ENCODE assay signal across 8 cellular contexts in the genomic region with DNA sequence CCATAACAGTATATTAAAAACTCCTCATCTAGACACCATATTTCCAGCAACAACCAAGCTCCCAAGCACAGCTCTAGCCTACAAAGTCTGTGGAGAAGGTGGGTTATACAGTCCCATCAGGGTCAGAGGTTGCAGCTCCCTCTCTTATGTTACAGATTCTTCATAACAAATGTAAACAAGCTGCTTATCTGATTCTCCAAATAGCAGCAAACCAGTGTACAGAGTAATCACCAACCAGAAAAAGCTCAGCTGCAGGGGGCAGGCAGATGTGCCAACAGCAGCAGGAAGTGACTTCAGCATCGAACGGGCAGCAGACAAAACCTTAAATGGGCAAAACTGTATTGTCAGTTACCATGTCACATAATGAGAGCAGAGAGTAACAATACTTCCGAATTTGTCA. TPM values are rescaled to one million over a fixed set of nuclear protein-coding genes. Genes with fewer than 3 reads are reported as not detected.
DNase-seq lines count a peak whose midpoint lies in the region; ATAC-seq lines count a peak whose summit lies in the region.

No MANE protein-coding gene starts in this region.

- H3K9me3 ChIP-seq in SJSA1 (replicated peaks), result no peaks in the 10 kb centered on the region

- H3K4me3 Mint-ChIP-seq in central memory CD8-positive, alpha-beta T cell, result no peak overlapping the region
- H3K4me3 Mint-ChIP-seq in stimulated activated naive CD8-positive, alpha-beta T cell treated with anti-CD3 and anti-CD28 coated beads, Interleukin-15, amount 100 ng/mL, for 72 hours, result peak overlapping the region in 1 of 2 donors; percentile 49

- H3K27ac ChIP-seq in SJSA1, result peak overlapping the region; percentile 82

- H3K36me3 ChIP-seq in SJSA1, result no peaks in the 10 kb centered on the region

- no peaks in the 10 kb centered on the region for H3K27me3 Mint-ChIP-seq in central memory CD8-positive, alpha-beta T cell
- no peaks in the 10 kb centered on the region for H3K27me3 Mint-ChIP-seq in stimulated activated naive CD8-positive, alpha-beta T cell treated with anti-CD3 and anti-CD28 coated beads, Interleukin-15, amount 100 ng/mL, for 72 hours

- H3K36me3 Mint-ChIP-seq in central memory CD8-positive, alpha-beta T cell (ENCODE audit: insufficient read depth), result peaks cover 5% of the 10 kb centered on the region

- H3K4me3 ChIP-seq in SJSA1, result no peak overlapping the region

- ATAC-seq in GM18498 (IDR thresholded peaks at IDR 0.05; ENCODE audit: unreplicated experiment), result peak; percentile 66
- ATAC-seq in HG02973 (IDR thresholded peaks at IDR 0.05; ENCODE audit: unreplicated experiment), result peak; percentile 47
- peak; percentile 99 for ATAC-seq in central memory CD8-positive, alpha-beta T cell (replicated peaks; ENCODE audit: extremely low read depth, poor library complexity, severe bottlenecking)
- peak; percentile 74 for ATAC-seq in stimulated activated naive CD8-positive, alpha-beta T cell treated with anti-CD3 and anti-CD28 coated beads, Interleukin-15, amount 100 ng/mL, for 72 hours
- no peak for ATAC-seq in HG03045 (IDR thresholded peaks at IDR 0.05; ENCODE audit: unreplicated experiment)

- H3K27ac Mint-ChIP-seq in central memory CD8-positive, alpha-beta T cell (ENCODE audit: low read depth), result peak overlapping the region; percentile 92
- H3K27ac Mint-ChIP-seq in stimulated activated naive CD8-positive, alpha-beta T cell treated with anti-CD3 and anti-CD28 coated beads, Interleukin-15, amount 100 ng/mL, for 72 hours, result peak overlapping the region; percentile 57 to 68

- peaks cover 36% of the 10 kb centered on the region for H3K4me1 Mint-ChIP-seq in central memory CD8-positive, alpha-beta T cell
- peaks cover 76% of the 10 kb centered on the region for H3K4me1 Mint-ChIP-seq in stimulated activated naive CD8-positive, alpha-beta T cell treated with anti-CD3 and anti-CD28 coated beads, Interleukin-15, amount 100 ng/mL, for 72 hours

- no peaks in the 10 kb centered on the region for H3K27me3 ChIP-seq in SJSA1 (replicated peaks)

- H3K9me3 Mint-ChIP-seq in central memory CD8-positive, alpha-beta T cell, result no peaks in the 10 kb centered on the region
- H3K9me3 Mint-ChIP-seq in stimulated activated naive CD8-positive, alpha-beta T cell treated with anti-CD3 and anti-CD28 coated beads, Interleukin-15, amount 100 ng/mL, for 72 hours, result peaks cover 0 to 7% of the 10 kb centered on the region in 2 donors

- H3K4me1 ChIP-seq in SJSA1 (replicated peaks), result peaks cover 63% of the 10 kb centered on the region

- DNase-seq in SJSA1 (ENCODE audit: low read depth in 1 of 2, low spot score in 2 of 2) (peak; percentile 73 to 81), cerebellum (ENCODE audit: low spot score) (no peak), NCI-H2171 treated with DMSO at 0.1 percent for 48 hours (lab: John Stamatoyannopoulos, UW) (no peak)
- DNase-seq in central memory CD8-positive, alpha-beta T cell (ENCODE audit: low spot score in 2 of 2), result peak; percentile 15 to 61
- DNase-seq in stimulated activated naive CD8-positive, alpha-beta T cell treated with anti-CD3 and anti-CD28 coated beads, Interleukin-15, amount 100 ng/mL, for 72 hours, result peak in 1 of 2 donors; percentile 51

RNA-seq across cellular contexts. Expression of a gene that starts 52.9 kb away (rescaled TPM):
- 43.9 and 73.8 TPM in 2 replicates for total RNA-seq in SJSA1 (2014; rRNA removed; shearing (Covaris generic))
- 15.3 TPM for total RNA-seq in cerebellum

Comparison
In these comparisons a context has a peak if more than half of its experiments do, and no peak if none do; other contexts are left out.
1. DNase-seq: peak in SJSA1 (2 of 2) and central memory CD8-positive, alpha-beta T cell (2 of 2); none in cerebellum (single experiment) and NCI-H2171 treated with DMSO at 0.1 percent for 48 hours (single experiment).